Comparison of ENCODE assay signal across 11 cellular contexts in genomic region chr10:73894245-73894971, GRCh38. TPM values are rescaled to one million over a fixed set of nuclear protein-coding genes. Genes with fewer than 3 reads are reported as not detected.
A peak's percentile ranks its signal among the peaks of the same experiment; 100 is the strongest.
DNase-seq lines count a peak whose midpoint lies in the region; ATAC-seq, FAIRE-seq and TF ChIP-seq lines count a peak whose summit lies in the region.
"Had no signal": no experiment of that assay in that cellular context is flagged by ENCODE, and none has a peak within 500 bp of the region (broad histone marks: within the 10 kb centered on the region; RNA-seq: fewer than 3 reads in every experiment).

No MANE protein-coding gene starts in this region.

- H3K23ac ChIP-seq in neuronal stem cell (ENCODE audit: low read depth, low read length, poor library complexity) = no peak overlapping the region

- H4K20me1 ChIP-seq in keratinocyte (ENCODE audit: control insufficient read depth, extremely low read depth, insufficient read depth, low read length) = no peaks in the 10 kb centered on the region

- H3K27ac Mint-ChIP-seq in HFFc6 = peak overlapping the region; percentile 22; the same call in 1 of the 2 replicates
- H3K27ac Mint-ChIP-seq in activated T-helper 17 cell treated with anti-CD3 and anti-CD28 coated beads, Interleukin-2, amount 50 U/mL, for 72 hours = peak overlapping the region; percentile 52
- H3K27ac Mint-ChIP-seq: endodermal cell had no signal

- H3K14ac ChIP-seq in neuronal stem cell (ENCODE audit: low read length) = no peak overlapping the region

- peaks cover 67% of the 10 kb centered on the region for H3K4me1 Mint-ChIP-seq in HFFc6 (ENCODE audit: low read depth)
- H3K4me1 Mint-ChIP-seq in activated T-helper 17 cell treated with anti-CD3 and anti-CD28 coated beads, Interleukin-2, amount 50 U/mL, for 72 hours = peaks cover 7% of the 10 kb centered on the region
- H3K4me1 Mint-ChIP-seq: endodermal cell had no signal

- H4K91ac ChIP-seq in neuronal stem cell (ENCODE audit: low read depth, low read length, poor library complexity) = no peak overlapping the region

- H2BK12ac ChIP-seq in neuronal stem cell (ENCODE audit: low read length) = no peak overlapping the region

- H3K4me3 ChIP-seq in keratinocyte (ENCODE audit: control insufficient read depth in 2 of 3, extremely low read depth in 1 of 3, insufficient read depth in 2 of 3, low read depth in 1 of 3, low read length in 3 of 3) (no peak overlapping the region), neuronal stem cell (ENCODE audit: low read length in 2 of 2) (no peak overlapping the region), ascending aorta (no peak overlapping the region)
- H3K4me3 ChIP-seq: uterus had no signal

- no CpG with 5 or more reads among the region's 6 CpGs for WGBS in neuronal stem cell (ENCODE audit: extremely low coverage in 2 of 2, insufficient read length in 2 of 2, insufficient replicate concordance in 1 of 2), 2 donors

- H3K4me1 ChIP-seq in keratinocyte (ENCODE audit: control insufficient read depth, extremely low read depth, insufficient read depth, low read length) (peaks cover 58% of the 10 kb centered on the region), neuronal stem cell (ENCODE audit: control insufficient read depth in 2 of 2, insufficient read depth in 1 of 2, low read depth in 1 of 2, low read length in 2 of 2) (peaks cover 0 to 2% of the 10 kb centered on the region in 2 donors), ascending aorta (peaks cover 0 to 4% of the 10 kb centered on the region in 2 donors)
- H3K4me1 ChIP-seq: uterus had no signal

- no peak overlapping the region for H2BK120ac ChIP-seq in neuronal stem cell (ENCODE audit: low read depth, low read length)

- no peaks in the 10 kb centered on the region for H3K79me1 ChIP-seq in neuronal stem cell (ENCODE audit: low read depth, low read length)

- no peaks in the 10 kb centered on the region for H3K9me3 ChIP-seq in keratinocyte (ENCODE audit: control insufficient read depth, low read depth, low read length)
- H3K9me3 ChIP-seq in neuronal stem cell (replicated peaks in 1 of 2; ENCODE audit: control insufficient read depth in 2 of 2, insufficient read depth in 1 of 2, low read depth in 1 of 2, low read length in 2 of 2) = no peaks in the 10 kb centered on the region
- no peaks in the 10 kb centered on the region for H3K9me3 ChIP-seq in ascending aorta
- H3K9me3 ChIP-seq: uterus had no signal

- H3K79me2 ChIP-seq in keratinocyte (ENCODE audit: control insufficient read depth, insufficient read depth, low read length) = no peaks in the 10 kb centered on the region

- no peak overlapping the region for H2BK5ac ChIP-seq in neuronal stem cell (ENCODE audit: low read length)

- no peak overlapping the region for H2AK5ac ChIP-seq in neuronal stem cell (ENCODE audit: low read depth, low read length)

- TF ChIP-seq CTCF in HFFc6 (IDR thresholded peaks at IDR 0.05) = no peak
- TF ChIP-seq CTCF in keratinocyte (optimal IDR thresholded peaks at IDR 0.05 in 1 of 3, IDR thresholded peaks at IDR 0.05 in 1 of 3, conservative IDR thresholded peaks at IDR 0.05 in 1 of 3; ENCODE audit: extremely low read depth in 1 of 3, insufficient read depth in 2 of 3, low read length in 3 of 3) = no peak
- no peak for TF ChIP-seq CTCF in ascending aorta (IDR thresholded peaks at IDR 0.05)

- no peak overlapping the region; the same call in 1 of the 2 replicates for H3K4me3 Mint-ChIP-seq in HFFc6
- peak overlapping the region; percentile 28 for H3K4me3 Mint-ChIP-seq in activated T-helper 17 cell treated with anti-CD3 and anti-CD28 coated beads, Interleukin-2, amount 50 U/mL, for 72 hours
- H3K4me3 Mint-ChIP-seq: endodermal cell had no signal

- H2AFZ ChIP-seq in keratinocyte (ENCODE audit: control insufficient read depth, low read length) (no peak overlapping the region), neuronal stem cell (ENCODE audit: low read length) (no peak overlapping the region)

- H2BK15ac ChIP-seq in neuronal stem cell (ENCODE audit: low read length) = no peak overlapping the region

- H3K27me3 ChIP-seq in keratinocyte (ENCODE audit: control insufficient read depth, extremely low read depth, insufficient read depth, low read length) (no peaks in the 10 kb centered on the region), neuronal stem cell (ENCODE audit: control insufficient read depth in 3 of 3, insufficient read depth in 3 of 3, low read depth in 1 of 3, low read length in 3 of 3) (no peaks in the 10 kb centered on the region), ascending aorta (no peaks in the 10 kb centered on the region)
- H3K27me3 ChIP-seq: uterus had no signal

- H3K36me3 Mint-ChIP-seq in HFFc6 (ENCODE audit: low read depth) = no peaks in the 10 kb centered on the region
- H3K36me3 Mint-ChIP-seq in activated T-helper 17 cell treated with anti-CD3 and anti-CD28 coated beads, Interleukin-2, amount 50 U/mL, for 72 hours (ENCODE audit: low read depth) = no peaks in the 10 kb centered on the region

- no peak overlapping the region for H3K18ac ChIP-seq in neuronal stem cell (ENCODE audit: low read length)

- intact Hi-C loops in ascending aorta (cut with DNase I) = no loop called here

- H3K27me3 Mint-ChIP-seq in HFFc6 (ENCODE audit: insufficient read depth) = no peaks in the 10 kb centered on the region; the same call in none of the 2 replicates
- no peaks in the 10 kb centered on the region for H3K27me3 Mint-ChIP-seq in activated T-helper 17 cell treated with anti-CD3 and anti-CD28 coated beads, Interleukin-2, amount 50 U/mL, for 72 hours

- no peak overlapping the region for H4K8ac ChIP-seq in neuronal stem cell (ENCODE audit: low read depth, low read length)

- no peak overlapping the region for H3K4ac ChIP-seq in neuronal stem cell (ENCODE audit: low read length)

- dilution Hi-C loops in keratinocyte (cut with MboI; ENCODE audit: extremely low pct_ligation_motif_present, low sequenced_read_pairs) = no loop called here

- H3K27ac ChIP-seq in keratinocyte (ENCODE audit: control insufficient read depth, insufficient read depth, low read length) (peak overlapping the region; percentile 82), neuronal stem cell (replicated peaks; ENCODE audit: low read length) (no peak overlapping the region), ascending aorta (no peak overlapping the region)
- H3K27ac ChIP-seq: uterus had no signal

- H3K4me2 ChIP-seq in keratinocyte (ENCODE audit: control insufficient read depth, extremely low read depth, insufficient read depth, low read depth, low read length) = peak overlapping the region; percentile 29
- no peak overlapping the region for H3K4me2 ChIP-seq in neuronal stem cell (ENCODE audit: insufficient read depth, low read length, poor library complexity, severe bottlenecking)

- H3K36me3 ChIP-seq in keratinocyte (ENCODE audit: control insufficient read depth in 2 of 2, extremely low read depth in 1 of 2, insufficient read depth in 2 of 2, low read length in 2 of 2) (no peaks in the 10 kb centered on the region), neuronal stem cell (replicated peaks in 1 of 2; ENCODE audit: control insufficient read depth in 2 of 2, insufficient read depth in 2 of 2, low read length in 2 of 2) (no peaks in the 10 kb centered on the region), ascending aorta (no peaks in the 10 kb centered on the region)
- H3K36me3 ChIP-seq: uterus had no signal

- DNase-seq in AG20443 (ENCODE audit: low spot score) (peak; percentile 52), HFFc6 (peak; percentile 91), keratinocyte (ENCODE audit: low read depth, low spot score) (no peak), NCI-H510A (lab: John Stamatoyannopoulos, UW) (no peak), neuronal stem cell (ENCODE audit: low spot score) (no peak), ascending aorta (ENCODE audit: low spot score in 2 of 2) (no peak), DMS153 treated with DMSO at 0.1 percent for 48 hours (lab: John Stamatoyannopoulos, UW; ENCODE audit: unreplicated experiment) (no peak)
- DNase-seq: endodermal cell, mesendoderm, uterus had no signal

- peak; percentile 46 for FAIRE-seq in keratinocyte (lab: Jason Lieb, UNC)

- H3K9me1 ChIP-seq in keratinocyte (ENCODE audit: control insufficient read depth, extremely low read depth, insufficient read depth, low read length) = no peaks in the 10 kb centered on the region

- no peaks in the 10 kb centered on the region for H3K9me3 Mint-ChIP-seq in HFFc6
- no peaks in the 10 kb centered on the region for H3K9me3 Mint-ChIP-seq in activated T-helper 17 cell treated with anti-CD3 and anti-CD28 coated beads, Interleukin-2, amount 50 U/mL, for 72 hours
- H3K9me3 Mint-ChIP-seq: endodermal cell had no signal

- H3K9ac ChIP-seq in keratinocyte (ENCODE audit: control insufficient read depth, extremely low read depth, insufficient read depth, low read length) (no peak overlapping the region), neuronal stem cell (ENCODE audit: low read depth, low read length, poor library complexity) (no peak overlapping the region)

- ATAC-seq in activated T-helper 17 cell treated with anti-CD3 and anti-CD28 coated beads, Interleukin-2, amount 50 U/mL, for 72 hours (replicated peaks) = peak; percentile 98

RNA-seq across cellular contexts. Expression of gene PLAU, which starts 16.5 kb away (rescaled TPM):
- total RNA-seq in HFFc6 (2021; fragmentation: NEBNext Ultra II Directional; extraction: Animal tissue kit (Norgen Biotek cat#: 25700)) = 10 to 100 TPM; 14.0 to 25.5 (median 24.0) TPM
- total RNA-seq in activated T-helper 17 cell treated with anti-CD3 and anti-CD28 coated beads, Interleukin-2, amount 50 U/mL, for 72 hours = under 1 TPM; 0.37 to 0.67 TPM
- polyA plus RNA-seq in keratinocyte = 201 to 814 TPM (median 262 TPM) in 3 replicates
- 59.9 TPM for polyA plus RNA-seq in keratinocyte (2011; ENCODE audit: low read depth)
- 297 TPM in 2 replicates for polyA plus RNA-seq in keratinocyte (2011; cell fraction: cytosol; rRNA removed)
- 1,104 and 1,132 TPM in 2 replicates for polyA plus RNA-seq in keratinocyte (2011; cell fraction: nucleus; rRNA removed)
- 156 and 573 TPM in 2 replicates for polyA plus RNA-seq in keratinocyte (2012; ENCODE audit: low replicate concordance)
- polyA minus RNA-seq in keratinocyte = 168 to 577 TPM (median 210 TPM) in 3 replicates
- 183 TPM for polyA minus RNA-seq in keratinocyte (2011; cell fraction: cytosol; rRNA and poly(A)+ RNA removed)
- 350 and 521 TPM in 2 replicates for polyA minus RNA-seq in keratinocyte (2011; cell fraction: nucleus; rRNA and poly(A)+ RNA removed)
- polyA plus RNA-seq in neuronal stem cell (2013, experiment 1 of 2) = 8.0 TPM
- 7.7 TPM for polyA plus RNA-seq in neuronal stem cell (2013, experiment 2 of 2)
- 1.5 TPM for total RNA-seq in ascending aorta

RNA-seq across cellular contexts. Expression of gene CAMK2G, which starts 20.1 kb away (rescaled TPM):
- total RNA-seq in HFFc6 (2021; fragmentation: NEBNext Ultra II Directional; extraction: Animal tissue kit (Norgen Biotek cat#: 25700)) = 10 to 100 TPM; 24.6 to 33.1 (median 28.1) TPM
- 10 to 100 TPM; 19.5 to 23.2 TPM for total RNA-seq in activated T-helper 17 cell treated with anti-CD3 and anti-CD28 coated beads, Interleukin-2, amount 50 U/mL, for 72 hours
- polyA plus RNA-seq in keratinocyte = 17.6 to 25.3 TPM (median 23.0 TPM) in 3 replicates
- 11.7 TPM for polyA plus RNA-seq in keratinocyte (2011; ENCODE audit: low read depth)
- 18.6 and 20.2 TPM in 2 replicates for polyA plus RNA-seq in keratinocyte (2011; cell fraction: cytosol; rRNA removed)
- polyA plus RNA-seq in keratinocyte (2011; cell fraction: nucleus; rRNA removed) = 38.4 and 39.1 TPM in 2 replicates
- 14.0 and 17.3 TPM in 2 replicates for polyA plus RNA-seq in keratinocyte (2012; ENCODE audit: low replicate concordance)
- polyA minus RNA-seq in keratinocyte = 22.8 to 26.1 TPM (median 24.6 TPM) in 3 replicates
- polyA minus RNA-seq in keratinocyte (2011; cell fraction: cytosol; rRNA and poly(A)+ RNA removed) = 16.7 TPM
- 14.7 and 26.5 TPM in 2 replicates for polyA minus RNA-seq in keratinocyte (2011; cell fraction: nucleus; rRNA and poly(A)+ RNA removed)
- 30.5 TPM for polyA plus RNA-seq in neuronal stem cell (2013, experiment 1 of 2)
- 31.7 TPM for polyA plus RNA-seq in neuronal stem cell (2013, experiment 2 of 2)
- total RNA-seq in ascending aorta = 60.3 TPM

Comparison
In these comparisons a context has a peak if more than half of its experiments do, and no peak if none do; other contexts are left out.
1. DNase-seq: peak in AG20443 (single experiment) and HFFc6 (single experiment); none in keratinocyte (single experiment), NCI-H510A (single experiment), neuronal stem cell (single experiment), ascending aorta (0 of 2) and DMS153 treated with DMSO at 0.1 percent for 48 hours (single experiment).